ENCODE assay signal across 11 cellular contexts in genomic region chr10:77392851-77393250, GRCh38.
DNase-seq lines count a peak whose midpoint lies in the region; ATAC-seq and TF ChIP-seq lines count a peak whose summit lies in the region.
"Had no signal": no experiment of that assay in that cellular context is flagged by ENCODE, and none has a peak within 500 bp of the region (broad histone marks: within the 10 kb centered on the region; RNA-seq: fewer than 3 reads in every experiment).

No MANE protein-coding gene starts in this region.

- TF ChIP-seq CTCF in sigmoid colon (IDR thresholded peaks at IDR 0.05) (no peak), Peyer's patch (IDR thresholded peaks at IDR 0.05) (no peak)

- peak; percentile 92 for DNase-seq in GM04503 (ENCODE audit: low read depth)
- peak; percentile 25 for DNase-seq in NCI-H748 treated with DMSO at 0.1 percent for 48 hours (lab: John Stamatoyannopoulos, UW)
- DNase-seq in sigmoid colon, result no peak
- DNase-seq in Peyer's patch, result no peak
- DNase-seq in COR-L47 (lab: John Stamatoyannopoulos, UW), result no peak
- DNase-seq: ovary, substantia nigra, T-helper 17 cell had no signal

- TF ChIP-seq EP300 in sigmoid colon (IDR thresholded peaks at IDR 0.05), result no peak

- H3K27me3 ChIP-seq in esophagus (ENCODE audit: control insufficient read depth in 1 of 2, insufficient read depth in 2 of 2, low read length in 2 of 2) (no peaks in the 10 kb centered on the region), sigmoid colon (no peaks in the 10 kb centered on the region), Peyer's patch (no peaks in the 10 kb centered on the region)
- H3K27me3 ChIP-seq: ovary had no signal

- peaks cover 2 to 21% of the 10 kb centered on the region in 2 donors for H3K4me1 ChIP-seq in esophagus (ENCODE audit: control insufficient read depth in 2 of 2, insufficient read depth in 2 of 2, low read length in 1 of 2)
- peaks cover 0 to 76% (median 71%) of the 10 kb centered on the region in 4 donors for H3K4me1 ChIP-seq in sigmoid colon
- H3K4me1 ChIP-seq in Peyer's patch, result no peaks in the 10 kb centered on the region

- H3K36me3 ChIP-seq in esophagus (ENCODE audit: control insufficient read depth in 2 of 2, insufficient read depth in 2 of 2, low read length in 1 of 2) (no peaks in the 10 kb centered on the region), sigmoid colon (no peaks in the 10 kb centered on the region), Peyer's patch (no peaks in the 10 kb centered on the region)
- H3K36me3 ChIP-seq: ovary had no signal

- WGBS in esophagus, 2 donors, result 24 to 50% methylated on average over 6 of the region's 6 CpGs
- 69 to 75% methylated on average over 6 of the region's 6 CpGs for WGBS in sigmoid colon, 2 donors

- H3K9me3 ChIP-seq in esophagus (ENCODE audit: control insufficient read depth in 2 of 2, insufficient read depth in 1 of 2, low read depth in 1 of 2, low read length in 1 of 2) (no peaks in the 10 kb centered on the region), sigmoid colon (no peaks in the 10 kb centered on the region), Peyer's patch (no peaks in the 10 kb centered on the region)
- H3K9me3 ChIP-seq: ovary had no signal

- intact Hi-C loops in sigmoid colon (cut with DNase I), result loop anchor here (2.0 to 5.0 kb wide), 3 partner anchors 221 to 319 kb away; no protein-coding TSS in a partner anchor

- TF ChIP-seq POLR2A in sigmoid colon (IDR thresholded peaks at IDR 0.05) (no peak), Peyer's patch (IDR thresholded peaks at IDR 0.05) (no peak)

- H3K4me3 ChIP-seq in esophagus (ENCODE audit: low read depth in 1 of 2, low read length in 2 of 2) (no peak overlapping the region), sigmoid colon (no peak overlapping the region), Peyer's patch (no peak overlapping the region)
- H3K4me3 ChIP-seq: ovary had no signal

- ATAC-seq in HG02885 (IDR thresholded peaks at IDR 0.05; ENCODE audit: poor library complexity, unreplicated experiment), result no peak
- ATAC-seq in GM21515 (IDR thresholded peaks at IDR 0.05; ENCODE audit: unreplicated experiment), result no peak
- ATAC-seq: T-helper 17 cell had no signal

- H3K27ac ChIP-seq in esophagus (ENCODE audit: low read depth in 2 of 2, low read length in 1 of 2) (peak overlapping the region; percentile 49 to 57), sigmoid colon (peak overlapping the region; percentile 61 to 87 (median 78)), Peyer's patch (peak overlapping the region in 1 of 4 donors; percentile 48)
- H3K27ac ChIP-seq: ovary had no signal

Comparison
In these comparisons a context has a peak if more than half of its experiments do, and no peak if none do; other contexts are left out.
1. DNase-seq: peak in GM04503 (single experiment) and NCI-H748 treated with DMSO at 0.1 percent for 48 hours (single experiment); none in sigmoid colon (single experiment), Peyer's patch (0 of 3) and COR-L47 (single experiment).